1 cellular context compared by ENCODE assay signal in genomic region chr16:2339521-2340484, GRCh38.
A peak's percentile ranks its signal among the peaks of the same experiment; 100 is the strongest.
TF ChIP-seq lines count a peak whose summit lies in the region.

No MANE protein-coding gene starts in this region.

TF ChIP-seq in K562, 482 proteins besides CTCF, POLR2A, EP300 and RAD21 (continued from another document and continues in another):
- TF ChIP-seq CREB5 (CRISPR knock-in tag; IDR thresholded peaks at IDR 0.05), result no peak
- TF ChIP-seq, protein P1, sequence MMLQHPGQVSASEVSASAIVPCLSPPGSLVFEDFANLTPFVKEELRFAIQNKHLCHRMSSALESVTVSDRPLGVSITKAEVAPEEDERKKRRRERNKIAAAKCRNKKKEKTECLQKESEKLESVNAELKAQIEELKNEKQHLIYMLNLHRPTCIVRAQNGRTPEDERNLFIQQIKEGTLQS (IDR thresholded peaks at IDR 0.05), result no peak
- TF ChIP-seq, protein P1 (CRISPR knock-in tag; conservative IDR thresholded peaks at IDR 0.05), result 0 out of 2 replicates have a peak, but pooled peaks have one; percentile 16
- TF ChIP-seq, protein P2, sequence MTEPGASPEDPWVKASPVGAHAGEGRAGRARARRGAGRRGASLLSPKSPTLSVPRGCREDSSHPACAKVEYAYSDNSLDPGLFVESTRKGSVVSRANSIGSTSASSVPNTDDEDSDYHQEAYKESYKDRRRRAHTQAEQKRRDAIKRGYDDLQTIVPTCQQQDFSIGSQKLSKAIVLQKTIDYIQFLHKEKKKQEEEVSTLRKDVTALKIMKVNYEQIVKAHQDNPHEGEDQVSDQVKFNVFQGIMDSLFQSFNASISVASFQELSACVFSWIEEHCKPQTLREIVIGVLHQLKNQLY (CRISPR knock-in tag; conservative IDR thresholded peaks at IDR 0.05), result no peak
- TF ChIP-seq L3MBTL2 (IDR thresholded peaks at IDR 0.05), result peak; percentile 95
- no peak for TF ChIP-seq FOXK2 (conservative IDR thresholded peaks at IDR 0.05 in 1 of 2, IDR thresholded peaks at IDR 0.05 in 1 of 2; ENCODE audit: low read depth in 2 of 2)
- TF ChIP-seq STAT5A (IDR thresholded peaks at IDR 0.05; ENCODE audit: borderline replicate concordance, low read length), result no peak
- TF ChIP-seq ATF6 (CRISPR knock-in tag; IDR thresholded peaks at IDR 0.05), result 0 out of 2 replicates have a peak, but pooled peaks have one; percentile 59
- TF ChIP-seq LCOR (CRISPR knock-in tag; IDR thresholded peaks at IDR 0.05), result peak; percentile 70; the same call in 1 of the 2 replicates
- TF ChIP-seq HDAC1 (IDR thresholded peaks at IDR 0.05), result peak in 1 of 2 experiments; percentile 54; a peak in 1 of 4 replicates
- peak in 2 of 3 experiments; percentile 4 to 53 for TF ChIP-seq YY1 (IDR thresholded peaks at IDR 0.05; ENCODE audit: borderline replicate concordance in 1 of 3, control insufficient read depth in 1 of 3, extremely low read depth in 1 of 3, insufficient read depth in 3 of 3, insufficient read length in 1 of 3, insufficient replicate concordance in 2 of 3, low read depth in 1 of 3, low read length in 2 of 3)
- TF ChIP-seq, protein P3, sequence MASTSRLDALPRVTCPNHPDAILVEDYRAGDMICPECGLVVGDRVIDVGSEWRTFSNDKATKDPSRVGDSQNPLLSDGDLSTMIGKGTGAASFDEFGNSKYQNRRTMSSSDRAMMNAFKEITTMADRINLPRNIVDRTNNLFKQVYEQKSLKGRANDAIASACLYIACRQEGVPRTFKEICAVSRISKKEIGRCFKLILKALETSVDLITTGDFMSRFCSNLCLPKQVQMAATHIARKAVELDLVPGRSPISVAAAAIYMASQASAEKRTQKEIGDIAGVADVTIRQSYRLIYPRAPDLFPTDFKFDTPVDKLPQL (IDR thresholded peaks at IDR 0.05; ENCODE audit: extremely low read depth, insufficient read length), result no peak
- no peak for TF ChIP-seq TGIF2 (CRISPR knock-in tag; IDR thresholded peaks at IDR 0.05)
- 0 out of 4 replicates have a peak, but pooled peaks of 1 of the 2 experiments have one; percentile 5 for TF ChIP-seq RCOR1 (IDR thresholded peaks at IDR 0.05; ENCODE audit: borderline replicate concordance in 1 of 2, low read depth in 2 of 2, low read length in 2 of 2)
- TF ChIP-seq EGR1 (conservative IDR thresholded peaks at IDR 0.05), result 0 out of 2 replicates have a peak, but pooled peaks have one; percentile 5
- TF ChIP-seq TEAD1 (CRISPR knock-in tag; IDR thresholded peaks at IDR 0.05), result peak in 1 of 2 experiments; percentile 27; a peak in 2 of 4 replicates
- peak; percentile 78; the same call in 1 of the 2 replicates for TF ChIP-seq GTF2E2 (tag; IDR thresholded peaks at IDR 0.05)
- 0 out of 2 replicates have a peak, but pooled peaks have one; percentile 28 for TF ChIP-seq E2F1 (CRISPR knock-in tag; IDR thresholded peaks at IDR 0.05)
- TF ChIP-seq, protein P4, sequence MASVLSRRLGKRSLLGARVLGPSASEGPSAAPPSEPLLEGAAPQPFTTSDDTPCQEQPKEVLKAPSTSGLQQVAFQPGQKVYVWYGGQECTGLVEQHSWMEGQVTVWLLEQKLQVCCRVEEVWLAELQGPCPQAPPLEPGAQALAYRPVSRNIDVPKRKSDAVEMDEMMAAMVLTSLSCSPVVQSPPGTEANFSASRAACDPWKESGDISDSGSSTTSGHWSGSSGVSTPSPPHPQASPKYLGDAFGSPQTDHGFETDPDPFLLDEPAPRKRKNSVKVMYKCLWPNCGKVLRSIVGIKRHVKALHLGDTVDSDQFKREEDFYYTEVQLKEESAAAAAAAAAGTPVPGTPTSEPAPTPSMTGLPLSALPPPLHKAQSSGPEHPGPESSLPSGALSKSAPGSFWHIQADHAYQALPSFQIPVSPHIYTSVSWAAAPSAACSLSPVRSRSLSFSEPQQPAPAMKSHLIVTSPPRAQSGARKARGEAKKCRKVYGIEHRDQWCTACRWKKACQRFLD (CRISPR knock-in tag; IDR thresholded peaks at IDR 0.05), result peak; percentile 67; the same call in 1 of the 2 replicates
- TF ChIP-seq ZNF316 (IDR thresholded peaks at IDR 0.05), result no peak
- TF ChIP-seq TRIM24 (IDR thresholded peaks at IDR 0.05), result peak in 1 of 2 experiments; percentile 33; a peak in 1 of 4 replicates
- peak; percentile 75; the same call in 1 of the 2 replicates for TF ChIP-seq RREB1 (CRISPR knock-in tag; IDR thresholded peaks at IDR 0.05)
- peak; percentile 7; the same call in 1 of the 2 replicates for TF ChIP-seq RB1 (IDR thresholded peaks at IDR 0.05; ENCODE audit: low read depth)
- no peak for TF ChIP-seq JUND (IDR thresholded peaks at IDR 0.05; ENCODE audit: borderline replicate concordance, low read depth, low read length)
- 0 out of 3 replicates have a peak, but pooled peaks have one; percentile 31 for TF ChIP-seq JUND (tag; IDR thresholded peaks at IDR 0.05; ENCODE audit: borderline replicate concordance, low read depth, low read length)
- no peak for TF ChIP-seq RUNX1 (IDR thresholded peaks at IDR 0.05; ENCODE audit: low read depth)
- peak; percentile 27; the same call in 1 of the 2 replicates for TF ChIP-seq CBX1 (IDR thresholded peaks at IDR 0.05; ENCODE audit: low read depth)
- TF ChIP-seq C11orf30 (IDR thresholded peaks at IDR 0.05; ENCODE audit: low read depth), result peak; percentile 30; the same call in 1 of the 2 replicates
- TF ChIP-seq KDM1A (IDR thresholded peaks at IDR 0.05), result peak in 1 of 2 experiments; percentile 10; a peak in 1 of 4 replicates
- TF ChIP-seq, protein P5, sequence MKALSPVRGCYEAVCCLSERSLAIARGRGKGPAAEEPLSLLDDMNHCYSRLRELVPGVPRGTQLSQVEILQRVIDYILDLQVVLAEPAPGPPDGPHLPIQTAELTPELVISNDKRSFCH (CRISPR knock-in tag; IDR thresholded peaks at IDR 0.05), result no peak
- TF ChIP-seq, protein P5 (tag; IDR thresholded peaks at IDR 0.05), result peak; percentile 74
- peak; percentile 79 for TF ChIP-seq RBFOX2 (IDR thresholded peaks at IDR 0.05; ENCODE audit: low read depth, low read length)
